ENCODE assay signal across 16 cellular contexts in genomic region chr15:50777045-50777444, GRCh38. TPM values are rescaled to one million over a fixed set of nuclear protein-coding genes. Genes with fewer than 3 reads are reported as not detected.
DNase-seq lines count a peak whose midpoint lies in the region; ATAC-seq and TF ChIP-seq lines count a peak whose summit lies in the region.
"Had no signal": no experiment of that assay in that cellular context is flagged by ENCODE, and none has a peak within 500 bp of the region (broad histone marks: within the 10 kb centered on the region; RNA-seq: fewer than 3 reads in every experiment).

No MANE protein-coding gene starts in this region.

- TF ChIP-seq CTCF in PC-3 (conservative IDR thresholded peaks at IDR 0.05; ENCODE audit: low read depth, low read length) (0 out of 2 replicates have a peak, but pooled peaks have one; percentile 17), choroid plexus epithelial cell (conservative IDR thresholded peaks at IDR 0.05; ENCODE audit: low read depth, low read length) (peak; percentile 13), gastrocnemius medialis (IDR thresholded peaks at IDR 0.05 in 4 of 5, conservative IDR thresholded peaks at IDR 0.05 in 1 of 5) (no peak)

- H3K36me3 ChIP-seq in PC-3 (ENCODE audit: low read depth, low read length) (no peaks in the 10 kb centered on the region), gastrocnemius medialis (no peaks in the 10 kb centered on the region)
- H3K36me3 ChIP-seq: BLaER1 had no signal

- H3K9me2 ChIP-seq in PC-3 (replicated peaks; ENCODE audit: low read length): no peaks in the 10 kb centered on the region

- H2AFZ ChIP-seq in PC-3 (ENCODE audit: low read length): no peak overlapping the region

- CTCF ChIA-PET in PC-3 (lab: Charles Lee): no interaction called here

- peak; percentile 30 for DNase-seq in ELR (ENCODE audit: low read depth)
- DNase-seq in PC-3: no peak
- DNase-seq in choroid plexus epithelial cell (ENCODE audit: low read depth): no peak
- no peak for DNase-seq in gastrocnemius medialis
- DNase-seq in stimulated activated naive CD4-positive, alpha-beta T cell treated with Interleukin-2 at 50 U/mL for 16 hours (lab: John Stamatoyannopoulos, UW): no peak
- DNase-seq in mucosa of gallbladder (ENCODE audit: low spot score): no peak
- DNase-seq: DMS79 treated with DMSO at 0.1 percent for 48 hours, GF-D8, H7, MV-4-11, NCI-H1436, NCI-H2029 treated with DMSO at 0.1 percent for 48 hours, NCI-H510A, T-cell had no signal

- H3K4me3 ChIP-seq in PC-3 (ENCODE audit: low read length) (no peak overlapping the region), choroid plexus epithelial cell (ENCODE audit: low read depth, low read length) (no peak overlapping the region), gastrocnemius medialis (no peak overlapping the region)
- H3K4me3 ChIP-seq: BLaER1 had no signal

- intact Hi-C loops in PC-3 (cut with micrococcal nuclease): no loop called here
- intact Hi-C loops in gastrocnemius medialis (cut with DNase I; ENCODE audit: low total_unique reads): no loop called here

- no peaks in the 10 kb centered on the region for H3K79me2 ChIP-seq in PC-3 (ENCODE audit: low read length)

- H4K20me1 ChIP-seq in PC-3 (ENCODE audit: low read length): no peaks in the 10 kb centered on the region
- H4K20me1 ChIP-seq: BLaER1 had no signal

- H3K4me2 ChIP-seq in PC-3 (ENCODE audit: low read length): no peak overlapping the region
- H3K4me2 ChIP-seq: BLaER1 had no signal

- ATAC-seq in PC-3 (0 out of 2 replicates have a peak, but pooled peaks have one; percentile 20), gastrocnemius medialis (no peak), GM21723 (IDR thresholded peaks at IDR 0.05; ENCODE audit: unreplicated experiment) (no peak)
- ATAC-seq: T-cell had no signal

- in situ Hi-C loops in gastrocnemius medialis (cut with MboI; ENCODE audit: low sequenced_read_pairs in 4 of 4): no loop called here

- no peak overlapping the region for H3K9ac ChIP-seq in PC-3 (ENCODE audit: low read length)
- H3K9ac ChIP-seq: BLaER1 had no signal

- POLR2A ChIA-PET in PC-3 (lab: Charles Lee; ENCODE audit: unreplicated experiment): no interaction called here

- H3K27me3 ChIP-seq in PC-3 (ENCODE audit: low read length) (no peaks in the 10 kb centered on the region), gastrocnemius medialis (no peaks in the 10 kb centered on the region)
- H3K27me3 ChIP-seq: BLaER1 had no signal

- H3F3A ChIP-seq in PC-3 (ENCODE audit: low read length, unreplicated experiment): no peaks in the 10 kb centered on the region

- BruUV-seq in PC-3 (replicated peaks; lab: Mats Ljungman, UMichigan): no TSS peak

- H3K27ac ChIP-seq in PC-3 (ENCODE audit: low read length) (no peak overlapping the region), gastrocnemius medialis (peak overlapping the region; percentile 58 to 85 (median 82))
- H3K27ac ChIP-seq: BLaER1 had no signal

- no peak for TF ChIP-seq POLR2A in gastrocnemius medialis (IDR thresholded peaks at IDR 0.05)

- H3K4me1 ChIP-seq in PC-3 (ENCODE audit: insufficient read depth, low read length): no peaks in the 10 kb centered on the region
- H3K4me1 ChIP-seq in gastrocnemius medialis: peaks cover 23 to 25% of the 10 kb centered on the region in 2 donors
- H3K4me1 ChIP-seq: BLaER1 had no signal

- no peaks in the 10 kb centered on the region for H3K9me3 ChIP-seq in PC-3 (ENCODE audit: low read length)
- no peaks in the 10 kb centered on the region for H3K9me3 ChIP-seq in gastrocnemius medialis
- H3K9me3 ChIP-seq: BLaER1 had no signal

RNA-seq across cellular contexts. Expression of gene SPPL2A, which starts 11.5 kb away (rescaled TPM):
- 31.7 and 34.4 TPM in 2 replicates for total RNA-seq in PC-3 (2014; rRNA removed)
- total RNA-seq in gastrocnemius medialis: 100 to 1,000 TPM; 577 to 774 (median 620) TPM
- 94.3 TPM for total RNA-seq in mucosa of gallbladder

Comparison
In these comparisons a context has a peak if more than half of its experiments do, and no peak if none do; other contexts are left out.
1. CTCF ChIP-seq: peak in PC-3 (single experiment) and choroid plexus epithelial cell (single experiment); none in gastrocnemius medialis (0 of 5).